Comparison of ENCODE assay signal across 29 cellular contexts in genomic region chr10:49331431-49331830, GRCh38. TPM values are rescaled to one million over a fixed set of nuclear protein-coding genes. Genes with fewer than 3 reads are reported as not detected.
"Had no signal": no experiment of that assay in that cellular context is flagged by ENCODE, and none has a peak within 500 bp of the region (broad histone marks: within the 10 kb centered on the region; RNA-seq: fewer than 3 reads in every experiment).

No MANE protein-coding gene starts in this region.

- DNase-seq: heart right ventricle; islet precursor cell; lower lobe of right lung; mammary epithelial cell; mesenchymal stem cell; naive B cell; natural killer cell; nephron progenitor cell; occipital lobe; right lobe of liver; stimulated activated CD4-positive, alpha-beta T cell treated with anti-CD3 and anti-CD28 coated beads, Interleukin-12 subunit alpha, Interleukin-12 subunit beta, amount 100 ng/mL, for 4 hours; stimulated activated CD4-positive, alpha-beta T cell treated with anti-CD3 and anti-CD28 coated beads, Interleukin-15, amount 100 ng/mL, for 24 hours; stimulated activated CD4-positive, alpha-beta T cell treated with anti-CD3 and anti-CD28 coated beads, Interleukin-2, amount 100 ng/mL, for 24 hours; stimulated activated CD4-positive, alpha-beta T cell treated with anti-CD3 and anti-CD28 coated beads, Interleukin-4, amount 100 ng/mL, for 1 hour; stimulated activated naive B cell treated with anti-CD40 and anti-IgM and Interleukin-4, amounts not matched to agents 10 μg/mL and 1 μg/mL and 100 μg/mL, for 72 hours; stimulated activated naive CD8-positive, alpha-beta T cell treated with anti-CD3 and anti-CD28 coated beads, Interleukin-15, Interleukin-2, amounts not matched to agents 100 U/mL and 50 U/mL, for 24 hours; testis; thyroid gland; transverse colon; upper lobe of right lung had no signal

- ATAC-seq: lower lobe of right lung; natural killer cell; right lobe of liver; stimulated activated naive B cell treated with anti-CD40 and anti-IgM and Interleukin-4, amounts not matched to agents 10 μg/mL and 1 μg/mL and 100 μg/mL, for 72 hours; stimulated activated naive CD8-positive, alpha-beta T cell treated with anti-CD3 and anti-CD28 coated beads, Interleukin-15, Interleukin-2, amounts not matched to agents 100 U/mL and 50 U/mL, for 24 hours; upper lobe of right lung had no signal

- H3K4me1 Mint-ChIP-seq: mesothelial cell of epicardium, nephron progenitor cell had no signal

- H3K36me3 Mint-ChIP-seq: mesothelial cell of epicardium, neural progenitor cell had no signal

- H3K9me3 Mint-ChIP-seq: mesothelial cell of epicardium had no signal

- H3K27ac Mint-ChIP-seq: mesothelial cell of epicardium; naive B cell; natural killer cell; nephron progenitor cell; neural progenitor cell; progenitor cell of endocrine pancreas; stimulated activated naive B cell treated with anti-CD40 and anti-IgM and Interleukin-4, amounts not matched to agents 10 μg/mL and 1 μg/mL and 100 μg/mL, for 72 hours had no signal

- H3K4me3 Mint-ChIP-seq: mesothelial cell of epicardium; natural killer cell; nephron progenitor cell; neural progenitor cell; stimulated activated naive B cell treated with anti-CD40 and anti-IgM and Interleukin-4, amounts not matched to agents 10 μg/mL and 1 μg/mL and 100 μg/mL, for 72 hours had no signal

RNA-seq across cellular contexts. Expression of gene C10orf71, which starts 32.5 kb away (rescaled TPM):
- total RNA-seq: hepatocyte, kidney epithelial cell, liver, lower lobe of right lung, mammary epithelial cell, mesothelial cell of epicardium, mononuclear cell, natural killer cell, occipital lobe, progenitor cell of endocrine pancreas, pulmonary artery endothelial cell, renal cortical epithelial cell, thyroid gland, upper lobe of right lung had no signal
